9 cellular contexts compared by ENCODE assay signal in the genomic region with DNA sequence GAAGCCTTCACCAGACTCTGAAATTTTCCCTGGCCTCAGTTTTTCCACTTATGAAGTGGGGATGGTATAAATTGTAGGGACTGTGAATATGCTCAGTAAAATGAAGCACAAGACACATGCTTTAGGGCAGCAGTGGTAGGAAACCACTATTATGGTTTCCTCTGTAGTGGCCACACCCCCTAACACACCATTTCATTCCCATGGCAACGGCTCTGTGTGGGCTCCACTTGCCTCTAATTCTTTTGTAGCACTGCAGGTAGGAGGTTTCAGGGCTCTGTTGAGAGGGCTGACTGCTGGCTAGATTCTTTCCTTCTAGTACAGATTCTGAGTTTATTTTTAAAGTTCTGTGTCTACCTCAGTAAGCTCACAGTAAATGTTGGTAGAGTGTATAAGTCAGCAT. TPM values are rescaled to one million over a fixed set of nuclear protein-coding genes. Genes with fewer than 3 reads are reported as not detected.
DNase-seq lines count a peak whose midpoint lies in the region; ATAC-seq and TF ChIP-seq lines count a peak whose summit lies in the region.
"Had no signal": no experiment of that assay in that cellular context is flagged by ENCODE, and none has a peak within 500 bp of the region (broad histone marks: within the 10 kb centered on the region; RNA-seq: fewer than 3 reads in every experiment).

No MANE protein-coding gene starts in this region.

- intact Hi-C loops in CD8-positive, alpha-beta T cell (cut with DNase I, micrococcal nuclease): loop anchor here (2.0 to 10.0 kb wide), 5 partner anchors 287 to 1889 kb away; partner anchors contain the start of genes MTMR1 (in 2 of the 2), CETN2 (in 1 of the 2), IDS (in 1 of the 2) and NSDHL (in 1 of the 2)

- H3K9me3 Mint-ChIP-seq in CD8-positive, alpha-beta T cell: no peaks in the 10 kb centered on the region
- no peaks in the 10 kb centered on the region for H3K9me3 Mint-ChIP-seq in T-cell

- TF ChIP-seq CTCF in CD8-positive, alpha-beta T cell (IDR thresholded peaks at IDR 0.05): no peak

- peak overlapping the region; percentile 62 for H3K27ac ChIP-seq in CD8-positive, alpha-beta T cell (ENCODE audit: low read depth, low read length)

- no peaks in the 10 kb centered on the region for H3K36me3 Mint-ChIP-seq in CD8-positive, alpha-beta T cell
- H3K36me3 Mint-ChIP-seq in T-cell: no peaks in the 10 kb centered on the region

- no peaks in the 10 kb centered on the region for H3K27me3 Mint-ChIP-seq in CD8-positive, alpha-beta T cell (ENCODE audit: low read depth)
- H3K27me3 Mint-ChIP-seq in T-cell: no peaks in the 10 kb centered on the region

- peak; percentile 25 to 78 (median 52) for DNase-seq in CD8-positive, alpha-beta T cell
- DNase-seq in T-cell (peak in 32 of 34 experiments; percentile 34 to 77 (median 66)), dermis microvascular lymphatic vessel endothelial cell (ENCODE audit: low read depth in 2 of 2) (peak; percentile 3 to 10), kidney glomerular epithelial cell (lab: John Stamatoyannopoulos, UW) (no peak), SW480 (ENCODE audit: low spot score) (no peak), NCI-H1694 treated with DMSO at 0.1 percent for 48 hours (lab: John Stamatoyannopoulos, UW) (no peak)

- ATAC-seq in CD8-positive, alpha-beta T cell: peak; percentile 67
- ATAC-seq in HG02884 (IDR thresholded peaks at IDR 0.05; ENCODE audit: unreplicated experiment): peak; percentile 27
- peak; percentile 55 to 78 (median 62) for ATAC-seq in T-cell (replicated peaks in 1 of 4)
- no peak for ATAC-seq in HG02642 (IDR thresholded peaks at IDR 0.05; ENCODE audit: poor library complexity, unreplicated experiment)
- ATAC-seq: mucosa of descending colon had no signal

- no peaks in the 10 kb centered on the region for H3K9me3 ChIP-seq in CD8-positive, alpha-beta T cell (ENCODE audit: low read length)
- H3K9me3 ChIP-seq: mucosa of descending colon had no signal

- H3K27me3 ChIP-seq in CD8-positive, alpha-beta T cell (ENCODE audit: insufficient read depth, low read length): no peaks in the 10 kb centered on the region

- H3K36me3 ChIP-seq in CD8-positive, alpha-beta T cell (ENCODE audit: insufficient read depth, low read length): no peaks in the 10 kb centered on the region

- H3K4me3 Mint-ChIP-seq in CD8-positive, alpha-beta T cell: peak overlapping the region; percentile 41
- H3K4me3 Mint-ChIP-seq in T-cell: peak overlapping the region; percentile 17 to 75 (median 51)

- POLR2A ChIA-PET in CD8-positive, alpha-beta T cell (lab: Charles Lee): no interaction called here
- POLR2A ChIA-PET in T-cell (lab: Charles Lee): no interaction called here

- H3K4me1 Mint-ChIP-seq in CD8-positive, alpha-beta T cell (ENCODE audit: low read depth): peaks cover 39% of the 10 kb centered on the region
- peaks cover 33 to 61% (median 45%) of the 10 kb centered on the region in 3 donors for H3K4me1 Mint-ChIP-seq in T-cell

- H3K27ac Mint-ChIP-seq in CD8-positive, alpha-beta T cell: peak overlapping the region; percentile 86
- H3K27ac Mint-ChIP-seq in T-cell: peak overlapping the region; percentile 83 to 90

- CTCF ChIA-PET in CD8-positive, alpha-beta T cell (lab: Charles Lee): no interaction called here
- CTCF ChIA-PET in T-cell (lab: Charles Lee): no interaction called here

- peaks cover 42% of the 10 kb centered on the region for H3K4me1 ChIP-seq in CD8-positive, alpha-beta T cell (ENCODE audit: insufficient read depth, low read length)

- H3K4me3 ChIP-seq in CD8-positive, alpha-beta T cell (ENCODE audit: low read depth, low read length): no peak overlapping the region
- H3K4me3 ChIP-seq: mucosa of descending colon had no signal

RNA-seq across cellular contexts. Expression of gene VMA21, which starts 3.5 kb away (rescaled TPM):
- total RNA-seq in CD8-positive, alpha-beta T cell: 10 to 100 TPM; 17.9 to 19.3 TPM
- total RNA-seq in T-cell (10 to 100 TPM; 22.8 to 28.2 (median 24.3) TPM), dermis microvascular lymphatic vessel endothelial cell (49.8 and 50.7 TPM in 2 replicates)

Comparison
In these comparisons a context has a peak if more than half of its experiments do, and no peak if none do; other contexts are left out.
1. DNase-seq: peak in CD8-positive, alpha-beta T cell (7 of 7), T-cell (32 of 34) and dermis microvascular lymphatic vessel endothelial cell (2 of 2); none in kidney glomerular epithelial cell (single experiment), SW480 (single experiment) and NCI-H1694 treated with DMSO at 0.1 percent for 48 hours (single experiment).